13 cellular contexts compared by ENCODE assay signal in the genomic region with DNA sequence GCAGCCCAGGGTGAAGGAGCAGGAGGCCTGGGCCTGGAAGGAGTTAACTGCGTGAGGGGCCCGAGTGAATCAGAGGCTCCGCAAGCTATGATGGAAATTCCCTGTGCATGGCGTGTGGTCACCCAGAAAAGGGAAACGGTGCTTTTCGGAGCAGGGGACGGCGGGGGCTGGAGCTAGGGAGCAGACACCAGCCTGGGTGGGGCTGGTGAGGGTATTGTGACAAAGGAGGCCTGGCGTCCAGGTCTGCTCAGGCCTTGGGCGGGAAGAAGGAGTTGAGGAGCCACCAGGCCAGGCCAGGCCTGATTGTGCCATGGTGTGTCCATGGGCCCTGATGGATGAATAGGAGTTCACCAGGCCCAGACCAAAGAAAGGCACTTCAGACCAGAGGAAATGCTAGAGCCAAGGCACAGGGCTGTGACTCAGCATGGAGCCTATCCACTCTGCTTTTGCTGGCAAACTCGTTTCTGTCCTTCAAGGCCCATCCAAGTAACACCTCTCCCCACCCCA. TPM values are rescaled to one million over a fixed set of nuclear protein-coding genes. Genes with fewer than 3 reads are reported as not detected.
A peak's percentile ranks its signal among the peaks of the same experiment; 100 is the strongest.
DNase-seq lines count a peak whose midpoint lies in the region; ATAC-seq, FAIRE-seq and TF ChIP-seq lines count a peak whose summit lies in the region.
"Had no signal": no experiment of that assay in that cellular context is flagged by ENCODE, and none has a peak within 500 bp of the region (broad histone marks: within the 10 kb centered on the region; RNA-seq: fewer than 3 reads in every experiment).

No MANE protein-coding gene starts in this region.

- intact Hi-C loops in left lung (cut with DNase I), result no loop called here

- H3K4me3 Mint-ChIP-seq in T-helper 2 cell treated with Interferon-gamma antibody and Interleukin-4, amounts not matched to agents 5 μg/mL and 100 μg/mL, for 36 hours, result no peak overlapping the region
- peak overlapping the region; percentile 23 for H3K4me3 Mint-ChIP-seq in activated naive CD8-positive, alpha-beta T cell treated with anti-CD3 and anti-CD28 coated beads for 36 hours

- H3K36me3 Mint-ChIP-seq in T-helper 2 cell treated with Interferon-gamma antibody and Interleukin-4, amounts not matched to agents 5 μg/mL and 100 μg/mL, for 36 hours (ENCODE audit: low read depth), result no peaks in the 10 kb centered on the region
- H3K36me3 Mint-ChIP-seq in activated naive CD8-positive, alpha-beta T cell treated with anti-CD3 and anti-CD28 coated beads for 36 hours, result no peaks in the 10 kb centered on the region

- H3K9me3 ChIP-seq in left lung (no peaks in the 10 kb centered on the region), suprapubic skin (no peaks in the 10 kb centered on the region)

- peak; percentile 29 for ATAC-seq in left lung
- ATAC-seq in GM18498 (IDR thresholded peaks at IDR 0.05; ENCODE audit: unreplicated experiment), result no peak
- no peak for ATAC-seq in GM19324 (IDR thresholded peaks at IDR 0.05; ENCODE audit: low FRiP score, unreplicated experiment)
- ATAC-seq: HCT116 had no signal

- no peak overlapping the region for H3K4me3 ChIP-seq in left lung
- no peak overlapping the region for H3K4me3 ChIP-seq in suprapubic skin

- no peaks in the 10 kb centered on the region for H3K36me3 ChIP-seq in left lung
- no peaks in the 10 kb centered on the region for H3K36me3 ChIP-seq in suprapubic skin

- peak overlapping the region; percentile 55 to 97 for H3K27ac ChIP-seq in left lung
- peak overlapping the region; percentile 10 for H3K27ac ChIP-seq in suprapubic skin

- no peak for TF ChIP-seq EP300 in suprapubic skin (IDR thresholded peaks at IDR 0.05)

- no peaks in the 10 kb centered on the region for H3K27me3 ChIP-seq in left lung
- no peaks in the 10 kb centered on the region for H3K27me3 ChIP-seq in suprapubic skin

- 78% methylated on average over 11 of the region's 11 CpGs for WGBS in suprapubic skin

- no peaks in the 10 kb centered on the region for H3K9me3 Mint-ChIP-seq in T-helper 2 cell treated with Interferon-gamma antibody and Interleukin-4, amounts not matched to agents 5 μg/mL and 100 μg/mL, for 36 hours
- no peaks in the 10 kb centered on the region for H3K9me3 Mint-ChIP-seq in activated naive CD8-positive, alpha-beta T cell treated with anti-CD3 and anti-CD28 coated beads for 36 hours

- H3K27me3 Mint-ChIP-seq in T-helper 2 cell treated with Interferon-gamma antibody and Interleukin-4, amounts not matched to agents 5 μg/mL and 100 μg/mL, for 36 hours (ENCODE audit: low read depth), result no peaks in the 10 kb centered on the region
- no peaks in the 10 kb centered on the region for H3K27me3 Mint-ChIP-seq in activated naive CD8-positive, alpha-beta T cell treated with anti-CD3 and anti-CD28 coated beads for 36 hours

- FAIRE-seq in HTR-8/SVneo (lab: Jason Lieb, UNC), result no peak
- FAIRE-seq: A204.1 had no signal

- TF ChIP-seq CTCF in left lung (IDR thresholded peaks at IDR 0.05) (no peak), suprapubic skin (IDR thresholded peaks at IDR 0.05) (no peak)

- peaks cover 25% of the 10 kb centered on the region for H3K4me1 Mint-ChIP-seq in T-helper 2 cell treated with Interferon-gamma antibody and Interleukin-4, amounts not matched to agents 5 μg/mL and 100 μg/mL, for 36 hours (ENCODE audit: low read depth)
- H3K4me1 Mint-ChIP-seq in activated naive CD8-positive, alpha-beta T cell treated with anti-CD3 and anti-CD28 coated beads for 36 hours, result peaks cover 34% of the 10 kb centered on the region

- TF ChIP-seq POLR2A in suprapubic skin (IDR thresholded peaks at IDR 0.05), result no peak

- H3K4me1 ChIP-seq in left lung (peaks cover 0 to 92% of the 10 kb centered on the region in 2 donors), suprapubic skin (peaks cover 39% of the 10 kb centered on the region)

- DNase-seq in T-helper 2 cell treated with Interferon-gamma antibody and Interleukin-4, amounts not matched to agents 5 μg/mL and 100 μg/mL, for 36 hours (ENCODE audit: low spot score), result no peak
- no peak for DNase-seq in T-helper 2 cell
- DNase-seq in activated naive CD8-positive, alpha-beta T cell treated with anti-CD3 and anti-CD28 coated beads for 36 hours, result no peak
- DNase-seq in left lung, result peak; percentile 82 to 92
- DNase-seq in suprapubic skin (ENCODE audit: low spot score in 2 of 2), result peak in 1 of 2 donors; percentile 74
- no peak for DNase-seq in HTR-8/SVneo (ENCODE audit: insufficient read length, low spot score)
- DNase-seq: dermis blood vessel endothelial cell had no signal

- H3K27ac Mint-ChIP-seq in T-helper 2 cell treated with Interferon-gamma antibody and Interleukin-4, amounts not matched to agents 5 μg/mL and 100 μg/mL, for 36 hours, result peak overlapping the region; percentile 47
- no peak overlapping the region for H3K27ac Mint-ChIP-seq in activated naive CD8-positive, alpha-beta T cell treated with anti-CD3 and anti-CD28 coated beads for 36 hours

RNA-seq across cellular contexts. Expression of gene SPI1, which starts 12.8 kb away (rescaled TPM):
- under 1 TPM; 0.25 to 0.36 TPM for total RNA-seq in activated naive CD8-positive, alpha-beta T cell treated with anti-CD3 and anti-CD28 coated beads for 36 hours
- total RNA-seq in left lung (100 to 1,000 TPM in 1 of 2 donors, 10 to 100 TPM in 1; 75.6 to 194 TPM), suprapubic skin (10 to 100 TPM in 2 of 4 donors, 1 to 10 TPM in 2; 4.7 to 13.4 (median 9.8) TPM)
- total RNA-seq: dermis blood vessel endothelial cell, myocyte had no signal

RNA-seq across cellular contexts. Expression of gene SLC39A13, which starts 17.3 kb away (rescaled TPM):
- 10 to 100 TPM; 10.9 to 11.4 TPM for total RNA-seq in activated naive CD8-positive, alpha-beta T cell treated with anti-CD3 and anti-CD28 coated beads for 36 hours
- total RNA-seq in left lung, result 10 to 100 TPM; 60.1 to 66.1 TPM
- total RNA-seq in suprapubic skin, result 10 to 100 TPM; 45.5 to 53.8 (median 52.3) TPM

RNA-seq across cellular contexts. Expression of gene PSMC3, which starts 35.1 kb away (rescaled TPM):
- total RNA-seq in activated naive CD8-positive, alpha-beta T cell treated with anti-CD3 and anti-CD28 coated beads for 36 hours, result 100 to 1,000 TPM; 168 to 176 TPM
- total RNA-seq in left lung, result 100 to 1,000 TPM in 1 of 2 donors, 10 to 100 TPM in 1; 86.7 to 133 TPM
- total RNA-seq in suprapubic skin, result 100 to 1,000 TPM in 3 of 4 donors, 10 to 100 TPM in 1; 52.5 to 124 (median 103) TPM

RNA-seq across cellular contexts. Expression of gene MYBPC3, which starts 38.6 kb away (rescaled TPM):
- not detected for total RNA-seq in activated naive CD8-positive, alpha-beta T cell treated with anti-CD3 and anti-CD28 coated beads for 36 hours
- total RNA-seq in left lung (1 to 10 TPM in 1 of 2 donors, under 1 TPM in 1; 0.52 to 2.0 TPM), suprapubic skin (under 1 TPM in 2 of 4 donors, not detected in 2; 0.21 to 0.57 TPM)
- total RNA-seq: dermis blood vessel endothelial cell, myocyte had no signal

RNA-seq across cellular contexts. Expression of gene RAPSN, which starts 57.8 kb away (rescaled TPM):
- under 1 TPM in 1 of 2 experiments, not detected in 1; 0.19 TPM for total RNA-seq in activated naive CD8-positive, alpha-beta T cell treated with anti-CD3 and anti-CD28 coated beads for 36 hours
- total RNA-seq in left lung (1 to 10 TPM in 1 of 2 donors, under 1 TPM in 1; 0.79 to 1.0 TPM), suprapubic skin (1 to 10 TPM in 2 of 4 donors, under 1 TPM in 1, not detected in 1; 0.59 to 4.6 (median 1.0) TPM)
- total RNA-seq: OCI-LY7 had no signal

Comparison
In these comparisons a context has a peak if more than half of its experiments do, and no peak if none do; other contexts are left out.
1. DNase-seq: peak in left lung (2 of 2); none in T-helper 2 cell treated with Interferon-gamma antibody and Interleukin-4, amounts not matched to agents 5 μg/mL and 100 μg/mL, for 36 hours (single experiment), T-helper 2 cell (0 of 5), activated naive CD8-positive, alpha-beta T cell treated with anti-CD3 and anti-CD28 coated beads for 36 hours (single experiment) and HTR-8/SVneo (single experiment).
2. RNA of gene SPI1, which starts 12.8 kb away (total RNA-seq): 75.6 to 194 TPM in left lung; 4.7 to 13.4 TPM in suprapubic skin and 0.25 to 0.36 TPM in activated naive CD8-positive, alpha-beta T cell treated with anti-CD3 and anti-CD28 coated beads for 36 hours; every median in the first group is over 4 times any median in the second.